In genomic region chr14:96368534-96368933, GRCh38 we compare ENCODE assay signal across 20 cellular contexts. TPM values are rescaled to one million over a fixed set of nuclear protein-coding genes. Genes with fewer than 3 reads are reported as not detected.
A peak's percentile ranks its signal among the peaks of the same experiment; 100 is the strongest.
DNase-seq lines count a peak whose midpoint lies in the region; ATAC-seq and FAIRE-seq lines count a peak whose summit lies in the region.
"Had no signal": no experiment of that assay in that cellular context is flagged by ENCODE, and none has a peak within 500 bp of the region (broad histone marks: within the 10 kb centered on the region; RNA-seq: fewer than 3 reads in every experiment).

No MANE protein-coding gene starts in this region.

- no peaks in the 10 kb centered on the region for H3K4me1 ChIP-seq in right cardiac atrium (ENCODE audit: control insufficient read depth, insufficient read depth, low read length)

- in situ Hi-C loops in KBM-7 (cut with MboI; ENCODE audit: low pct_unique_long_range_greater_than_20kb, low sequenced_read_pairs) = no loop called here

- H3K9me3 Mint-ChIP-seq in naive B cell = peaks cover 0 to 5% (median 0%) of the 10 kb centered on the region in 7 donors
- H3K9me3 Mint-ChIP-seq: CD8-positive, alpha-beta memory T cell had no signal

- peak; percentile 52 for FAIRE-seq in GM19239 (lab: Jason Lieb, UNC)
- FAIRE-seq: A549, GM12892 had no signal

- no peaks in the 10 kb centered on the region for H3K27me3 ChIP-seq in right cardiac atrium (ENCODE audit: control insufficient read depth, insufficient read depth)
- H3K27me3 ChIP-seq: BLaER1 treated with 17β-estradiol and CSF1 and Interleukin-3, amounts not matched to agents 10 nM and 100 nM had no signal

- H3K27me3 Mint-ChIP-seq in naive B cell = no peaks in the 10 kb centered on the region

- peak overlapping the region in 1 of 8 donors; percentile 42 for H3K4me3 Mint-ChIP-seq in naive B cell
- H3K4me3 Mint-ChIP-seq: CD8-positive, alpha-beta memory T cell had no signal

- peaks cover 27 to 41% (median 31%) of the 10 kb centered on the region in 3 donors for H3K4me1 Mint-ChIP-seq in naive B cell

- WGBS in right cardiac atrium = 96% methylated on average over 1 of the region's 1 CpG

- H3K27ac ChIP-seq in right cardiac atrium (ENCODE audit: low read length) = no peak overlapping the region
- H3K27ac ChIP-seq: A549; BLaER1 treated with 17β-estradiol and CSF1 and Interleukin-3, amounts not matched to agents 10 nM and 100 nM had no signal

- ATAC-seq in naive B cell (ENCODE audit: low read depth in 2 of 2) (no peak), right cardiac atrium (no peak)
- ATAC-seq: A549, SK-N-SH treated with all-trans-retinoic acid at 6 μM for 48 hours had no signal

- H3K36me3 Mint-ChIP-seq in naive B cell = peaks cover 7 to 8% of the 10 kb centered on the region in 2 donors

- DNase-seq in GM19239 (ENCODE audit: insufficient read length, low spot score) (no peak), MV-4-11 (lab: John Stamatoyannopoulos, UW) (peak; percentile 64), amniotic epithelial cell (ENCODE audit: low read depth) (peak; percentile 19), naive B cell (no peak), KBM-7 (no peak), right cardiac atrium (no peak), NCI-H1048 (lab: John Stamatoyannopoulos, UW) (no peak), NCI-H187 treated with DMSO at 0.1 percent for 48 hours (lab: John Stamatoyannopoulos, UW) (no peak)
- DNase-seq: CD8-positive, alpha-beta memory T cell; NCI-H1694 treated with DMSO at 0.1 percent for 48 hours; NCI-H2227 treated with DMSO at 0.1 percent for 48 hours; NCI-H510A treated with DMSO at 0.1 percent for 48 hours; NCI-H774; RPMI8226; SHP77 treated with DMSO at 0.1 percent for 48 hours had no signal

- H3K27ac Mint-ChIP-seq in naive B cell = peak overlapping the region in 4 of 6 donors; percentile 1 to 85 (median 26)
- H3K27ac Mint-ChIP-seq: CD8-positive, alpha-beta memory T cell had no signal

- intact Hi-C loops in right cardiac atrium (cut with DNase I) = no loop called here

- no peaks in the 10 kb centered on the region for H3K9me3 ChIP-seq in right cardiac atrium (ENCODE audit: control insufficient read depth, low read length)
- H3K9me3 ChIP-seq: A549, HAP-1 had no signal

- no peak overlapping the region for H3K4me3 ChIP-seq in right cardiac atrium (ENCODE audit: low read length)
- H3K4me3 ChIP-seq: A549; BLaER1 treated with 17β-estradiol and CSF1 and Interleukin-3, amounts not matched to agents 10 nM and 100 nM; HAP-1 had no signal

RNA-seq across cellular contexts. Expression of gene GSKIP, which starts 5.2 kb away (rescaled TPM):
- polyA plus RNA-seq in naive B cell (ENCODE audit: low read depth in 6 of 6) (10 to 100 TPM; 19.0 to 31.6 (median 24.0) TPM), right cardiac atrium (6.5 TPM)
- 10 to 100 TPM; 10.1 to 14.9 (median 12.8) TPM for total RNA-seq in right cardiac atrium

RNA-seq across cellular contexts. Expression of gene ATG2B, which starts 5.4 kb away (rescaled TPM):
- polyA plus RNA-seq in naive B cell (ENCODE audit: low read depth in 6 of 6) = 1 to 10 TPM; 1.4 to 2.2 (median 1.8) TPM
- 10 to 100 TPM; 13.4 to 16.4 (median 14.2) TPM for total RNA-seq in right cardiac atrium
- 3.0 TPM for polyA plus RNA-seq in right cardiac atrium

RNA-seq across cellular contexts. Expression of gene AK7, which starts 23.4 kb away (rescaled TPM):
- polyA plus RNA-seq in naive B cell (ENCODE audit: low read depth in 6 of 6) = under 1 TPM in 1 of 6 donors, not detected in 5; 0.62 TPM
- 1 to 10 TPM in 2 of 4 donors, under 1 TPM in 2; 0.86 to 1.3 (median 1.0) TPM for total RNA-seq in right cardiac atrium
- polyA plus RNA-seq in right cardiac atrium = 0.75 TPM
- polyA plus RNA-seq: CD8-positive, alpha-beta memory T cell had no signal

Comparison
In these comparisons a context has a peak if more than half of its experiments do, and no peak if none do; other contexts are left out.
1. DNase-seq: peak in MV-4-11 (single experiment) and amniotic epithelial cell (single experiment); none in GM19239 (single experiment), naive B cell (single experiment), KBM-7 (single experiment), right cardiac atrium (0 of 3), NCI-H1048 (single experiment) and NCI-H187 treated with DMSO at 0.1 percent for 48 hours (single experiment).